ENCODE assay signal across 10 cellular contexts in genomic region chr10:86958109-86958830, GRCh38. TPM values are rescaled to one million over a fixed set of nuclear protein-coding genes. Genes with fewer than 3 reads are reported as not detected.
DNase-seq lines count a peak whose midpoint lies in the region; ATAC-seq and TF ChIP-seq lines count a peak whose summit lies in the region.
"Had no signal": no experiment of that assay in that cellular context is flagged by ENCODE, and none has a peak within 500 bp of the region (broad histone marks: within the 10 kb centered on the region; RNA-seq: fewer than 3 reads in every experiment).

TSS of gene SNCG (plus strand) at chr10:86958599. CDS start at chr10:86958698, 99 bp downstream.

- no peak for TF ChIP-seq RAD21 in liver (IDR thresholded peaks at IDR 0.05)

- no peak for TF ChIP-seq POLR2A in suprapubic skin (IDR thresholded peaks at IDR 0.05)

- H3K4me3 ChIP-seq in mammary epithelial cell (replicated peaks in 1 of 3; ENCODE audit: insufficient read depth in 1 of 3, low read depth in 2 of 3, low read length in 3 of 3): peak within 1 kb of the TSS in 2 of 3 experiments; percentile 29 to 38
- no peak within 1 kb of the TSS for H3K4me3 ChIP-seq in liver (ENCODE audit: low read depth in 1 of 3, low read length in 3 of 3)
- peak within 1 kb of the TSS; percentile 31 for H3K4me3 ChIP-seq in suprapubic skin

- no TSS peak for BruUV-seq in mammary epithelial cell (replicated peaks; lab: Mats Ljungman, UMichigan)

- H3K4me1 ChIP-seq in mammary epithelial cell (ENCODE audit: insufficient read depth, low read length) (peaks cover 54% of the 10 kb centered on the region), liver (ENCODE audit: control insufficient read depth in 4 of 4, insufficient read depth in 4 of 4, low read length in 3 of 4) (peaks cover 2 to 27% (median 15%) of the 10 kb centered on the region in 4 donors), suprapubic skin (peaks cover 80% of the 10 kb centered on the region)

- H2AFZ ChIP-seq in mammary epithelial cell (ENCODE audit: low read depth, low read length): peak within 1 kb of the TSS; percentile 54

- H3K9ac ChIP-seq in mammary epithelial cell (ENCODE audit: insufficient read depth, low read length) (peak within 1 kb of the TSS; percentile 44), liver (ENCODE audit: low read depth in 1 of 2, low read length in 2 of 2) (no peak within 1 kb of the TSS)

- no peaks in the 10 kb centered on the region for H4K20me1 ChIP-seq in mammary epithelial cell (ENCODE audit: insufficient read depth, low read length)

- no peak for TF ChIP-seq EP300 in suprapubic skin (IDR thresholded peaks at IDR 0.05)

- CTCF ChIA-PET in mammary epithelial cell (lab: Charles Lee; ENCODE audit: low non-redundant PET): interaction anchor here (0.6 kb wide), 1 partner anchor 389 kb away, joined by 3 read pairs; no protein-coding TSS in a partner anchor

- ATAC-seq in GM21526 (IDR thresholded peaks at IDR 0.05; ENCODE audit: low FRiP score, unreplicated experiment): no peak

- H3K79me2 ChIP-seq in mammary epithelial cell (ENCODE audit: insufficient read depth, low read length): peaks cover 26% of the 10 kb centered on the region

- DNase-seq in DMS 273 (lab: John Stamatoyannopoulos, UW; ENCODE audit: unreplicated experiment) (peak; percentile 20), DMS 273 treated with DMSO at 0.1 percent for 48 hours (lab: John Stamatoyannopoulos, UW) (no peak), mammary epithelial cell (no peak), suprapubic skin (ENCODE audit: low spot score in 2 of 2) (peak in 1 of 2 donors; percentile 73), AG08396 (ENCODE audit: low spot score) (no peak)
- no peak for DNase-seq in effector CD8-positive, alpha-beta T cell (lab: John Stamatoyannopoulos, UW)
- DNase-seq: immature natural killer cell had no signal

- dilution Hi-C loops in mammary epithelial cell (cut with HindIII; ENCODE audit: low sequenced_read_pairs): no loop called here

- H3K27ac ChIP-seq in mammary epithelial cell (ENCODE audit: insufficient read depth, low read depth, low read length): peak within 1 kb of the TSS; percentile 71
- H3K27ac ChIP-seq in liver (ENCODE audit: low read depth in 1 of 2, low read length in 2 of 2): peak within 1 kb of the TSS; percentile 21 to 65
- H3K27ac ChIP-seq in suprapubic skin: peak within 1 kb of the TSS; percentile 63
- H3K27ac ChIP-seq: 22Rv1 had no signal

- no peaks in the 10 kb centered on the region for H3K27me3 ChIP-seq in mammary epithelial cell (ENCODE audit: insufficient read depth, low read length)
- no peaks in the 10 kb centered on the region for H3K27me3 ChIP-seq in liver (ENCODE audit: control insufficient read depth in 4 of 4, insufficient read depth in 4 of 4, low read length in 3 of 4)
- no peaks in the 10 kb centered on the region for H3K27me3 ChIP-seq in suprapubic skin

- TF ChIP-seq CTCF in mammary epithelial cell (conservative IDR thresholded peaks at IDR 0.05 in 1 of 2, IDR thresholded peaks at IDR 0.05 in 1 of 2; ENCODE audit: extremely low read depth in 1 of 2, insufficient read depth in 1 of 2, low read depth in 1 of 2, low read length in 2 of 2): no peak
- no peak for TF ChIP-seq CTCF in liver (IDR thresholded peaks at IDR 0.05; ENCODE audit: low read depth, low read length, missing input control)
- TF ChIP-seq CTCF in suprapubic skin (IDR thresholded peaks at IDR 0.05): no peak

- no peaks in the 10 kb centered on the region for H3K9me3 ChIP-seq in mammary epithelial cell (replicated peaks; ENCODE audit: insufficient read depth, low read length)
- H3K9me3 ChIP-seq in liver (ENCODE audit: control insufficient read depth in 4 of 4, low read length in 3 of 4): no peaks in the 10 kb centered on the region
- no peaks in the 10 kb centered on the region for H3K9me3 ChIP-seq in suprapubic skin

- in situ Hi-C loops in mammary epithelial cell (cut with MboI; ENCODE audit: low sequenced_read_pairs in 2 of 2): no loop called here

- 14% methylated on average over 11 of the region's 21 CpGs for WGBS in mammary epithelial cell (ENCODE audit: low coverage, missing lambda C conversion rate)
- 36% methylated on average over 21 of the region's 21 CpGs for WGBS in liver
- WGBS in suprapubic skin: 5% methylated on average over 3 of the region's 21 CpGs

- H3K4me2 ChIP-seq in mammary epithelial cell (ENCODE audit: insufficient read depth, low read depth, low read length): peak within 1 kb of the TSS; percentile 76

- H3K36me3 ChIP-seq in mammary epithelial cell (ENCODE audit: insufficient read depth, low read length) (no peaks in the 10 kb centered on the region), liver (ENCODE audit: control insufficient read depth in 4 of 4, insufficient read depth in 3 of 4, low read depth in 1 of 4, low read length in 3 of 4) (no peaks in the 10 kb centered on the region), suprapubic skin (no peaks in the 10 kb centered on the region)

- intact Hi-C loops in mammary epithelial cell (cut with micrococcal nuclease): loop anchor here (2.0 kb wide), 1 partner anchor 201 kb away; the partner anchor contains the start of gene BMPR1A

TF ChIP-seq in liver, 16 proteins besides CTCF, POLR2A, EP300 and RAD21:
- TF ChIP-seq RXRA (IDR thresholded peaks at IDR 0.05): no peak

RNA-seq across cellular contexts. Expression of gene SNCG, which starts in this region (rescaled TPM):
- 10 to 100 TPM; 25.7 to 54.0 TPM for total RNA-seq in mammary epithelial cell
- polyA plus RNA-seq in mammary epithelial cell: 101 TPM
- polyA minus RNA-seq in mammary epithelial cell: 31.4 TPM
- 1 to 10 TPM in 1 of 2 donors, under 1 TPM in 1; 0.84 to 1.2 TPM for total RNA-seq in liver
- 1 to 10 TPM; 2.1 to 2.6 TPM for polyA plus RNA-seq in liver
- total RNA-seq in suprapubic skin: 10 to 100 TPM; 20.7 to 27.1 (median 24.6) TPM
- polyA plus RNA-seq: immature natural killer cell had no signal

Comparison
In these comparisons a context has a peak if more than half of its experiments do, and no peak if none do; other contexts are left out.
1. RNA of gene SNCG (total RNA-seq): 25.7 to 54.0 TPM in mammary epithelial cell and 20.7 to 27.1 TPM in suprapubic skin; 0.84 to 1.2 TPM in liver; every median in the first group is over 4 times any median in the second.
2. RNA of gene SNCG (polyA plus RNA-seq): 101 TPM in mammary epithelial cell (single experiment); 2.1 to 2.6 TPM in liver; every median in the first group is over 10 times any median in the second.
3. H3K4me3 ChIP-seq: peak in mammary epithelial cell (2 of 3) and suprapubic skin (single experiment); none in liver (0 of 3).
4. Peak in every context shown above with its lines, with median percentiles within 50 percentile points of each other: H3K27ac ChIP-seq.